In genomic region chr11:134270250-134270714, GRCh38 we compare ENCODE assay signal across 11 cellular contexts. TPM values are rescaled to one million over a fixed set of nuclear protein-coding genes. Genes with fewer than 3 reads are reported as not detected.
A peak's percentile ranks its signal among the peaks of the same experiment; 100 is the strongest.
DNase-seq lines count a peak whose midpoint lies in the region; ATAC-seq, FAIRE-seq and TF ChIP-seq lines count a peak whose summit lies in the region.
"Had no signal": no experiment of that assay in that cellular context is flagged by ENCODE, and none has a peak within 500 bp of the region (broad histone marks: within the 10 kb centered on the region; RNA-seq: fewer than 3 reads in every experiment).

No MANE protein-coding gene starts in this region.

- no peaks in the 10 kb centered on the region for H3K9me3 Mint-ChIP-seq in MCF 10A (ENCODE audit: unreplicated experiment)
- no peaks in the 10 kb centered on the region for H3K9me3 Mint-ChIP-seq in stimulated activated naive CD8-positive, alpha-beta T cell treated with anti-CD3 and anti-CD28 coated beads, Interleukin-15, amount 100 ng/mL, for 72 hours

- peak; percentile 21 for DNase-seq in MCF 10A (ENCODE audit: unreplicated experiment)
- DNase-seq in breast epithelium (ENCODE audit: low spot score in 2 of 2) = no peak
- DNase-seq in NCI-H2227 (lab: John Stamatoyannopoulos, UW; ENCODE audit: unreplicated experiment) = peak; percentile 36
- no peak for DNase-seq in GM12878 (ENCODE audit: low read depth, low spot score)
- no peak for DNase-seq in stimulated activated naive CD8-positive, alpha-beta T cell treated with anti-CD3 and anti-CD28 coated beads, Interleukin-15, amount 100 ng/mL, for 72 hours
- no peak for DNase-seq in NCI-H446 treated with DMSO at 0.1 percent for 48 hours (lab: John Stamatoyannopoulos, UW)
- no peak for DNase-seq in GM19239 (ENCODE audit: insufficient read length, low spot score)
- DNase-seq in stimulated activated CD8-positive, alpha-beta memory T cell treated with anti-CD3 and anti-CD28 coated beads, Interleukin-4, amount 100 ng/mL, for 48 hours = no peak
- DNase-seq: adrenal gland; GDM1; stimulated activated CD4-positive, alpha-beta T cell treated with anti-CD3 and anti-CD28 coated beads, Interleukin-2, amount 100 ng/mL, for 24 hours had no signal

- CTCF ChIA-PET in MCF 10A (lab: Yijun Ruan, JAX) (no interaction called here), GM12878 (lab: Yijun Ruan, JAX) (no interaction called here)

- RAD21 ChIA-PET in GM12878 (lab: Charles Lee; ENCODE audit: unreplicated experiment) = no interaction called here

- no peaks in the 10 kb centered on the region for H3K36me3 Mint-ChIP-seq in MCF 10A (ENCODE audit: insufficient read depth, unreplicated experiment)

- no peak overlapping the region for H3K9ac ChIP-seq in GM12878 (ENCODE audit: control insufficient read depth, insufficient read depth, low read length)

- H3K27me3 ChIP-seq in breast epithelium (peaks cover 0 to 38% of the 10 kb centered on the region in 2 donors), GM12878 (replicated peaks in 1 of 2; ENCODE audit: control insufficient read depth in 2 of 2, insufficient read depth in 2 of 2, low read length in 1 of 2) (peaks cover under 1 to 8% of the 10 kb centered on the region in 2 experiments; a peak in 2 of 4 replicates)

- TF ChIP-seq POLR2A in breast epithelium (IDR thresholded peaks at IDR 0.05) = no peak
- TF ChIP-seq POLR2A in GM12878 (IDR thresholded peaks at IDR 0.05; ENCODE audit: low read depth, low read length) = no peak; the same call in 1 of the 2 replicates

- POLR2A ChIA-PET in MCF 10A (lab: Yijun Ruan, JAX) = no interaction called here
- POLR2A ChIA-PET in GM12878 (lab: Charles Lee) = no interaction called here

- H3K4me1 ChIP-seq in breast epithelium (no peaks in the 10 kb centered on the region), GM12878 (ENCODE audit: control insufficient read depth, insufficient read depth, low read length) (no peaks in the 10 kb centered on the region; the same call in 1 of the 2 replicates)
- H3K4me1 ChIP-seq: adrenal gland had no signal

- H3K4me3 ChIP-seq in breast epithelium = no peak overlapping the region
- no peak overlapping the region for H3K4me3 ChIP-seq in GM12878
- H3K4me3 ChIP-seq: adrenal gland had no signal

- peak; percentile 21; the same call in 1 of the 3 replicates for ATAC-seq in GM12878
- peak; percentile 62 for ATAC-seq in stimulated activated naive CD8-positive, alpha-beta T cell treated with anti-CD3 and anti-CD28 coated beads, Interleukin-15, amount 100 ng/mL, for 72 hours

- TF ChIP-seq CTCF in MCF 10A (IDR thresholded peaks at IDR 0.05; ENCODE audit: unreplicated experiment) = peak; percentile 24
- TF ChIP-seq CTCF in breast epithelium (IDR thresholded peaks at IDR 0.05) = no peak
- no peak; a peak in 1 of 6 replicates for TF ChIP-seq CTCF in GM12878 (IDR thresholded peaks at IDR 0.05 in 2 of 3, conservative IDR thresholded peaks at IDR 0.05 in 1 of 3; ENCODE audit: control insufficient read depth in 2 of 3, extremely low read depth in 1 of 3, insufficient read depth in 1 of 3, low read depth in 3 of 3, low read length in 3 of 3)

- SMC1A ChIA-PET in GM12878 (lab: Charles Lee; ENCODE audit: uncharacterized antibody, unreplicated experiment) = no interaction called here

- no peaks in the 10 kb centered on the region for H4K20me1 ChIP-seq in GM12878 (ENCODE audit: control insufficient read depth, insufficient read depth)

- H3K4me3 Mint-ChIP-seq in MCF 10A (ENCODE audit: unreplicated experiment) = no peak overlapping the region
- H3K4me3 Mint-ChIP-seq in stimulated activated naive CD8-positive, alpha-beta T cell treated with anti-CD3 and anti-CD28 coated beads, Interleukin-15, amount 100 ng/mL, for 72 hours = peak overlapping the region; percentile 24 to 31

- H3K79me2 ChIP-seq in GM12878 (ENCODE audit: control insufficient read depth, insufficient read depth, low read length) = no peaks in the 10 kb centered on the region

- intact Hi-C loops in MCF 10A (cut with micrococcal nuclease) (no loop called here), breast epithelium (cut with DNase I; ENCODE audit: low total_unique reads) (no loop called here), GM12878 (cut with micrococcal nuclease; ENCODE audit: unreplicated experiment) (no loop called here)

- peak; percentile 49 for TF ChIP-seq RAD21 in GM12878 (IDR thresholded peaks at IDR 0.05; ENCODE audit: insufficient read depth, low read depth, low read length)

- no peak overlapping the region for H3K27ac ChIP-seq in breast epithelium
- no peak overlapping the region for H3K27ac ChIP-seq in GM12878 (ENCODE audit: control insufficient read depth, insufficient read depth)
- H3K27ac ChIP-seq: adrenal gland had no signal

- H3K4me1 Mint-ChIP-seq in MCF 10A (ENCODE audit: insufficient read depth, unreplicated experiment) = peaks cover 22% of the 10 kb centered on the region
- H3K4me1 Mint-ChIP-seq in stimulated activated naive CD8-positive, alpha-beta T cell treated with anti-CD3 and anti-CD28 coated beads, Interleukin-15, amount 100 ng/mL, for 72 hours = peaks cover 54% of the 10 kb centered on the region

- H3K4me2 ChIP-seq in GM12878 (ENCODE audit: control insufficient read depth, insufficient read depth) = no peak overlapping the region

- 12% methylated on average over 5 of the region's 5 CpGs for WGBS in GM12878 (ENCODE audit: insufficient coverage, insufficient replicate concordance, low lambda C conversion rate, missing lambda C conversion rate)

- H3K27ac Mint-ChIP-seq in MCF 10A (ENCODE audit: low read depth, unreplicated experiment) = no peak overlapping the region
- H3K27ac Mint-ChIP-seq in stimulated activated naive CD8-positive, alpha-beta T cell treated with anti-CD3 and anti-CD28 coated beads, Interleukin-15, amount 100 ng/mL, for 72 hours = no peak overlapping the region

- BruUV-seq in MCF 10A (replicated peaks; lab: Mats Ljungman, UMichigan) (no TSS peak), GM12878 (replicated peaks; lab: Mats Ljungman, UMichigan) (no TSS peak)

- FAIRE-seq in GM12878 (lab: Jason Lieb, UNC) (no peak), GM19239 (lab: Jason Lieb, UNC) (no peak)

- peaks cover 6% of the 10 kb centered on the region for H3K27me3 Mint-ChIP-seq in MCF 10A (ENCODE audit: insufficient read depth, unreplicated experiment)
- no peaks in the 10 kb centered on the region for H3K27me3 Mint-ChIP-seq in stimulated activated naive CD8-positive, alpha-beta T cell treated with anti-CD3 and anti-CD28 coated beads, Interleukin-15, amount 100 ng/mL, for 72 hours

- TF ChIP-seq EP300 in GM12878 (IDR thresholded peaks at IDR 0.05; ENCODE audit: borderline replicate concordance in 1 of 2, control insufficient read depth in 1 of 2, low read depth in 2 of 2, low read length in 2 of 2) = no peak

- no peaks in the 10 kb centered on the region for H3K36me3 ChIP-seq in breast epithelium
- H3K36me3 ChIP-seq in GM12878 (ENCODE audit: control insufficient read depth in 2 of 2, insufficient read depth in 2 of 2, low read length in 1 of 2) = no peaks in the 10 kb centered on the region
- H3K36me3 ChIP-seq: adrenal gland had no signal

- H3K9me3 ChIP-seq in breast epithelium = no peaks in the 10 kb centered on the region
- H3K9me3 ChIP-seq in GM12878 (replicated peaks; ENCODE audit: control insufficient read depth, insufficient read depth, low read length) = no peaks in the 10 kb centered on the region
- H3K9me3 ChIP-seq: adrenal gland had no signal

- no peak overlapping the region for H2AFZ ChIP-seq in GM12878 (ENCODE audit: control insufficient read depth, low read depth, low read length)

- in situ Hi-C loops in GM12878 (cut with MboI) = no loop called here

RNA-seq across cellular contexts. Expression of gene GLB1L3, which starts 5.9 kb away (rescaled TPM):
- total RNA-seq in MCF 10A (2022) = not detected in 2 replicates
- 1 to 10 TPM in 2 of 3 donors, not detected in 1; 1.0 to 1.6 TPM for total RNA-seq in breast epithelium
- 0.12 and 0.17 TPM in 2 replicates for total RNA-seq in GM12878 (2013; cell fraction: nucleolus; rRNA removed)
- total RNA-seq in GM12878 (2014; rRNA removed) = 0.90 and 1.3 TPM in 2 replicates
- total RNA-seq in GM12878 (2014; rRNA removed; fragmentation: Illumina TruSeq; extraction: Trizol) = 0.94 and 1.1 TPM in 2 replicates
- total RNA-seq in GM12878 (2021) = 1.3 and 1.9 TPM in 2 replicates
- polyA plus RNA-seq in GM12878 (2011; ENCODE audit: low read depth) = 0.47 TPM
- polyA plus RNA-seq in GM12878 (2011; rRNA removed) = not detected in 2 replicates
- not detected in 2 replicates for polyA plus RNA-seq in GM12878 (2011; cell fraction: cytosol; rRNA removed)
- polyA plus RNA-seq in GM12878 (2011; cell fraction: nucleus; rRNA removed) = not detected in 2 replicates
- polyA plus RNA-seq in GM12878 (2012) = 0.21 and 0.35 TPM in 2 replicates
- polyA plus RNA-seq in GM12878 (2014; fragmentation: Illumina TruSeq; extraction: Trizol) = 0.90 and 1.9 TPM in 2 replicates
- under 1 TPM; 0.53 to 0.63 TPM for polyA plus RNA-seq in GM12878 (2014; fragmentation: Nextera tagmentation; extraction: Ambion mirVana)
- 1.9 and 2.0 TPM in 2 replicates for polyA plus RNA-seq in GM12878 (2014; rRNA removed)
- polyA plus RNA-seq in GM12878 (2016; fragmentation: Nextera tagmentation; extraction: Ambion mirVana) = 1 to 10 TPM; 2.5 to 2.9 TPM
- polyA minus RNA-seq in GM12878 (2011; rRNA and poly(A)+ RNA removed) = not detected in 2 replicates
- not detected in 2 replicates for polyA minus RNA-seq in GM12878 (2011; cell fraction: cytosol; rRNA and poly(A)+ RNA removed)
- polyA minus RNA-seq in GM12878 (2011; cell fraction: nucleus; rRNA and poly(A)+ RNA removed) = not detected in 2 replicates

RNA-seq across cellular contexts. Expression of gene ACAD8, which starts 16.9 kb away (rescaled TPM):
- total RNA-seq in MCF 10A (2022) (18.9 and 20.1 TPM in 2 replicates), breast epithelium (10 to 100 TPM; 20.5 to 46.2 (median 40.4) TPM), GM12878 (2014; rRNA removed) (22.7 and 23.4 TPM in 2 replicates), GM12878 (2014; rRNA removed; fragmentation: Illumina TruSeq; extraction: Trizol) (15.7 and 17.2 TPM in 2 replicates), GM12878 (2021) (19.5 and 19.9 TPM in 2 replicates)
- total RNA-seq in GM12878 (2013; cell fraction: nucleolus; rRNA removed) = 44.7 and 48.6 TPM in 2 replicates
- polyA plus RNA-seq in GM12878 (2011; ENCODE audit: low read depth) = 10.6 TPM
- polyA plus RNA-seq in GM12878 (2011; rRNA removed) (22.0 and 24.7 TPM in 2 replicates), GM12878 (2014; fragmentation: Illumina TruSeq; extraction: Trizol) (20.9 and 25.0 TPM in 2 replicates), GM12878 (2014; fragmentation: Nextera tagmentation; extraction: Ambion mirVana) (10 to 100 TPM in 1 of 2 experiments, 1 to 10 TPM in 1; 9.9 to 12.8 TPM), GM12878 (2014; rRNA removed) (25.3 and 28.8 TPM in 2 replicates), GM12878 (2016; fragmentation: Nextera tagmentation; extraction: Ambion mirVana) (10 to 100 TPM; 31.3 to 34.8 TPM)
- 20.2 and 22.7 TPM in 2 replicates for polyA plus RNA-seq in GM12878 (2011; cell fraction: cytosol; rRNA removed)
- 92.8 and 96.6 TPM in 2 replicates for polyA plus RNA-seq in GM12878 (2011; cell fraction: nucleus; rRNA removed)
- polyA plus RNA-seq in GM12878 (2012) = 13.2 and 15.5 TPM in 2 replicates
- 12.7 and 16.2 TPM in 2 replicates for polyA minus RNA-seq in GM12878 (2011; rRNA and poly(A)+ RNA removed)
- polyA minus RNA-seq in GM12878 (2011; cell fraction: cytosol; rRNA and poly(A)+ RNA removed) = 4.1 and 4.9 TPM in 2 replicates
- polyA minus RNA-seq in GM12878 (2011; cell fraction: nucleus; rRNA and poly(A)+ RNA removed) = 20.9 and 26.7 TPM in 2 replicates

RNA-seq across cellular contexts. Expression of gene THYN1, which starts 17.1 kb away (rescaled TPM):
- total RNA-seq in MCF 10A (2022) (33.4 and 34.8 TPM in 2 replicates), breast epithelium (10 to 100 TPM; 51.7 to 73.9 (median 58.7) TPM), GM12878 (2014; rRNA removed) (64.9 and 70.7 TPM in 2 replicates), GM12878 (2014; rRNA removed; fragmentation: Illumina TruSeq; extraction: Trizol) (86.9 and 92.4 TPM in 2 replicates), GM12878 (2021) (45.7 and 45.9 TPM in 2 replicates)
- 32.7 and 34.9 TPM in 2 replicates for total RNA-seq in GM12878 (2013; cell fraction: nucleolus; rRNA removed)
- polyA plus RNA-seq in GM12878 (2011; ENCODE audit: low read depth) = 56.7 TPM
- polyA plus RNA-seq in GM12878 (2011; rRNA removed) (70.9 and 73.8 TPM in 2 replicates), GM12878 (2014; fragmentation: Illumina TruSeq; extraction: Trizol) (100 and 112 TPM in 2 replicates), GM12878 (2014; fragmentation: Nextera tagmentation; extraction: Ambion mirVana) (100 to 1,000 TPM; 212 to 221 TPM), GM12878 (2014; rRNA removed) (61.2 and 67.0 TPM in 2 replicates), GM12878 (2016; fragmentation: Nextera tagmentation; extraction: Ambion mirVana) (100 to 1,000 TPM; 127 to 132 TPM)
- 55.6 and 56.6 TPM in 2 replicates for polyA plus RNA-seq in GM12878 (2011; cell fraction: cytosol; rRNA removed)
- 57.5 and 74.9 TPM in 2 replicates for polyA plus RNA-seq in GM12878 (2011; cell fraction: nucleus; rRNA removed)
- 47.8 and 49.2 TPM in 2 replicates for polyA plus RNA-seq in GM12878 (2012)
- 48.3 and 50.3 TPM in 2 replicates for polyA minus RNA-seq in GM12878 (2011; rRNA and poly(A)+ RNA removed)
- 13.5 and 25.5 TPM in 2 replicates for polyA minus RNA-seq in GM12878 (2011; cell fraction: cytosol; rRNA and poly(A)+ RNA removed)
- 16.1 and 17.3 TPM in 2 replicates for polyA minus RNA-seq in GM12878 (2011; cell fraction: nucleus; rRNA and poly(A)+ RNA removed)

RNA-seq across cellular contexts. Expression of gene VPS26B, which starts 45.8 kb away (rescaled TPM):
- total RNA-seq in MCF 10A (2022) = 45.2 and 47.9 TPM in 2 replicates
- total RNA-seq in breast epithelium = 10 to 100 TPM; 34.4 to 45.0 (median 40.1) TPM
- 33.4 and 35.0 TPM in 2 replicates for total RNA-seq in GM12878 (2013; cell fraction: nucleolus; rRNA removed)
- 13.6 and 15.9 TPM in 2 replicates for total RNA-seq in GM12878 (2014; rRNA removed)
- 10.0 and 10.1 TPM in 2 replicates for total RNA-seq in GM12878 (2014; rRNA removed; fragmentation: Illumina TruSeq; extraction: Trizol)
- 16.6 and 20.6 TPM in 2 replicates for total RNA-seq in GM12878 (2021)
- 9.5 TPM for polyA plus RNA-seq in GM12878 (2011; ENCODE audit: low read depth)
- polyA plus RNA-seq in GM12878 (2011; rRNA removed) = 25.1 and 26.9 TPM in 2 replicates
- polyA plus RNA-seq in GM12878 (2011; cell fraction: cytosol; rRNA removed) = 21.9 and 24.3 TPM in 2 replicates
- 55.0 and 56.1 TPM in 2 replicates for polyA plus RNA-seq in GM12878 (2011; cell fraction: nucleus; rRNA removed)
- 16.3 and 18.2 TPM in 2 replicates for polyA plus RNA-seq in GM12878 (2012)
- polyA plus RNA-seq in GM12878 (2014; fragmentation: Illumina TruSeq; extraction: Trizol) = 15.7 and 16.4 TPM in 2 replicates
- polyA plus RNA-seq in GM12878 (2014; fragmentation: Nextera tagmentation; extraction: Ambion mirVana) = 1 to 10 TPM; 1.6 to 2.7 TPM
- 13.0 and 16.1 TPM in 2 replicates for polyA plus RNA-seq in GM12878 (2014; rRNA removed)
- polyA plus RNA-seq in GM12878 (2016; fragmentation: Nextera tagmentation; extraction: Ambion mirVana) = 10 to 100 TPM in 1 of 2 experiments, 1 to 10 TPM in 1; 3.1 to 14.9 TPM
- 29.5 and 32.8 TPM in 2 replicates for polyA minus RNA-seq in GM12878 (2011; rRNA and poly(A)+ RNA removed)
- polyA minus RNA-seq in GM12878 (2011; cell fraction: cytosol; rRNA and poly(A)+ RNA removed) = 9.3 and 9.9 TPM in 2 replicates
- 17.3 and 25.4 TPM in 2 replicates for polyA minus RNA-seq in GM12878 (2011; cell fraction: nucleus; rRNA and poly(A)+ RNA removed)

RNA-seq across cellular contexts. Expression of gene NCAPD3, which starts 46.5 kb away (rescaled TPM):
- total RNA-seq in MCF 10A (2022) (19.3 and 26.7 TPM in 2 replicates), breast epithelium (10 to 100 TPM; 12.0 to 16.5 (median 12.1) TPM), GM12878 (2014; rRNA removed) (38.2 and 44.6 TPM in 2 replicates), GM12878 (2014; rRNA removed; fragmentation: Illumina TruSeq; extraction: Trizol) (45.9 and 47.1 TPM in 2 replicates), GM12878 (2021) (54.6 and 56.6 TPM in 2 replicates)
- total RNA-seq in GM12878 (2013; cell fraction: nucleolus; rRNA removed) = 128 and 132 TPM in 2 replicates
- polyA plus RNA-seq in GM12878 (2011; ENCODE audit: low read depth) = 17.0 TPM
- polyA plus RNA-seq in GM12878 (2011; rRNA removed) (49.3 and 58.2 TPM in 2 replicates), GM12878 (2014; fragmentation: Illumina TruSeq; extraction: Trizol) (47.9 and 52.5 TPM in 2 replicates), GM12878 (2014; fragmentation: Nextera tagmentation; extraction: Ambion mirVana) (10 to 100 TPM; 14.9 to 17.5 TPM), GM12878 (2014; rRNA removed) (45.2 and 51.8 TPM in 2 replicates), GM12878 (2016; fragmentation: Nextera tagmentation; extraction: Ambion mirVana) (10 to 100 TPM; 48.4 to 51.0 TPM)
- 47.3 and 55.5 TPM in 2 replicates for polyA plus RNA-seq in GM12878 (2011; cell fraction: cytosol; rRNA removed)
- 146 and 171 TPM in 2 replicates for polyA plus RNA-seq in GM12878 (2011; cell fraction: nucleus; rRNA removed)
- 22.8 and 31.9 TPM in 2 replicates for polyA plus RNA-seq in GM12878 (2012)
- 72.6 and 80.8 TPM in 2 replicates for polyA minus RNA-seq in GM12878 (2011; rRNA and poly(A)+ RNA removed)
- polyA minus RNA-seq in GM12878 (2011; cell fraction: cytosol; rRNA and poly(A)+ RNA removed) = 29.9 and 37.0 TPM in 2 replicates
- 64.7 and 112 TPM in 2 replicates for polyA minus RNA-seq in GM12878 (2011; cell fraction: nucleus; rRNA and poly(A)+ RNA removed)

Comparison
In these comparisons a context has a peak if more than half of its experiments do, and no peak if none do; other contexts are left out.
1. DNase-seq: peak in MCF 10A (single experiment) and NCI-H2227 (single experiment); none in breast epithelium (0 of 2), GM12878 (single experiment), stimulated activated naive CD8-positive, alpha-beta T cell treated with anti-CD3 and anti-CD28 coated beads, Interleukin-15, amount 100 ng/mL, for 72 hours (0 of 2), NCI-H446 treated with DMSO at 0.1 percent for 48 hours (single experiment), GM19239 (single experiment) and stimulated activated CD8-positive, alpha-beta memory T cell treated with anti-CD3 and anti-CD28 coated beads, Interleukin-4, amount 100 ng/mL, for 48 hours (single experiment).